ENCODE assay signal across 9 cellular contexts in genomic region chr14:93648440-93649168, GRCh38.
DNase-seq lines count a peak whose midpoint lies in the region; ATAC-seq and TF ChIP-seq lines count a peak whose summit lies in the region.
"Had no signal": no experiment of that assay in that cellular context is flagged by ENCODE, and none has a peak within 500 bp of the region (broad histone marks: within the 10 kb centered on the region; RNA-seq: fewer than 3 reads in every experiment).

No MANE protein-coding gene starts in this region.

- TF ChIP-seq CTCF in testis (IDR thresholded peaks at IDR 0.05) = no peak
- TF ChIP-seq CTCF in colonic mucosa (IDR thresholded peaks at IDR 0.05) = no peak

- ATAC-seq in HG03280 (IDR thresholded peaks at IDR 0.05; ENCODE audit: unreplicated experiment) = no peak

- no peak overlapping the region for H3K4me3 ChIP-seq in testis
- H3K4me3 ChIP-seq in colonic mucosa = no peak overlapping the region

- 66 to 76% methylated on average over 5 of the region's 5 CpGs for WGBS in testis, 2 donors

- peak; percentile 3 for DNase-seq in activated CD8-positive, alpha-beta memory T cell treated with anti-CD3 and anti-CD28 coated beads, Interleukin-2, amount 50 U/mL, for 24 hours (ENCODE audit: extremely low read depth)
- no peak for DNase-seq in activated CD8-positive, alpha-beta memory T cell treated with anti-CD3 and anti-CD28 coated beads for 24 hours
- peak; percentile 6 for DNase-seq in NCI-H345 treated with DMSO at 0.1 percent for 48 hours (lab: John Stamatoyannopoulos, UW; ENCODE audit: unreplicated experiment)
- peak; percentile 2 for DNase-seq in astrocyte of the hippocampus (ENCODE audit: low read depth, low spot score)
- peak; percentile 29 for DNase-seq in stimulated activated CD4-positive, alpha-beta T cell treated with anti-CD3 and anti-CD28 coated beads, Interleukin-4, amount 100 ng/mL, for 24 hours
- DNase-seq in testis = no peak
- no peak for DNase-seq in colonic mucosa
- DNase-seq: naive B cell had no signal

- H3K4me1 ChIP-seq in testis (no peaks in the 10 kb centered on the region), colonic mucosa (no peaks in the 10 kb centered on the region)

- H3K9me3 ChIP-seq in testis (no peaks in the 10 kb centered on the region), colonic mucosa (no peaks in the 10 kb centered on the region)

- intact Hi-C loops in testis (cut with DNase I; ENCODE audit: low total_unique reads) = no loop called here
- intact Hi-C loops in colonic mucosa (cut with DNase I) = no loop called here

- no peak for TF ChIP-seq POLR2A in testis (IDR thresholded peaks at IDR 0.05)

- H3K27ac ChIP-seq in testis (no peak overlapping the region), colonic mucosa (no peak overlapping the region)

- no peak overlapping the region for H3K9ac ChIP-seq in colonic mucosa (ENCODE audit: low read depth in 2 of 2, low read length in 2 of 2)

- H3K27me3 ChIP-seq in testis = no peaks in the 10 kb centered on the region
- no peaks in the 10 kb centered on the region for H3K27me3 ChIP-seq in colonic mucosa

- no peaks in the 10 kb centered on the region for H3K36me3 ChIP-seq in testis (ENCODE audit: low read depth, missing control alignments)
- H3K36me3 ChIP-seq in colonic mucosa = no peaks in the 10 kb centered on the region

Comparison
In these comparisons a context has a peak if more than half of its experiments do, and no peak if none do; other contexts are left out.
1. DNase-seq: peak in activated CD8-positive, alpha-beta memory T cell treated with anti-CD3 and anti-CD28 coated beads, Interleukin-2, amount 50 U/mL, for 24 hours (single experiment), NCI-H345 treated with DMSO at 0.1 percent for 48 hours (single experiment), astrocyte of the hippocampus (single experiment) and stimulated activated CD4-positive, alpha-beta T cell treated with anti-CD3 and anti-CD28 coated beads, Interleukin-4, amount 100 ng/mL, for 24 hours (single experiment); none in activated CD8-positive, alpha-beta memory T cell treated with anti-CD3 and anti-CD28 coated beads for 24 hours (single experiment), testis (single experiment) and colonic mucosa (single experiment).